In the genomic region with DNA sequence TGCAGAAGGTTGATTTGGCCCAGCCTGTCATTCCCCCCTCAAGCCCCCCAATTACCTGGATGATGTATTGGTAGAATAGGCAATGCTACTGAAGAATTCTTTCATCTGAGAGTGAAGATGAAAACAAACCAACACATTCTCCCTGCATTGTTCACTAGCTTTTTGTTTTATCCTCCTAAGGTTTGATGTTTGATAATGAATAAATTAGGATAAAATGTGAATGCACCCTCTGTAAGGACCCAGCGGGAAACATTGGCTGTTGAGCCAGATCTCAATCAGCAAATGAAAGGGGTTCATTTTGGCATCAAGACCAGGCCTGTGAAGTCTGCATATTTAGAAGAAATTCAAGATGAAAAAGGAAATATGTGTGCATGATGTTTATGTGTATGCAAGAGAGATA, we compare ENCODE assay signal across 23 cellular contexts.
"Had no signal": no experiment of that assay in that cellular context is flagged by ENCODE, and none has a peak within 500 bp of the region (broad histone marks: within the 10 kb centered on the region; RNA-seq: fewer than 3 reads in every experiment).

No MANE protein-coding gene starts in this region.

- H3K27me3 ChIP-seq: colonic mucosa, foreskin keratinocyte, hepatocyte, right lobe of liver, stomach had no signal

- H3K36me3 ChIP-seq: colonic mucosa, left ventricle myocardium inferior, lower lobe of right lung, right lobe of liver, stomach had no signal

- H3K4me1 ChIP-seq: colonic mucosa, foreskin keratinocyte, left ventricle myocardium inferior, lower lobe of right lung, parathyroid adenoma, psoas muscle, right lobe of liver, stomach had no signal

- H3K4me3 Mint-ChIP-seq: endodermal cell; memory B cell; natural killer cell treated with Interleukin-12 subunit alpha and Interleukin-12 subunit beta and Interleukin-15 and Interleukin-18, amount 100 ng/mL, for 72 hours; stimulated activated naive B cell treated with anti-CD40 and anti-IgM and Interleukin-4, amounts not matched to agents 10 μg/mL and 1 μg/mL and 100 μg/mL, for 72 hours had no signal

- H3K9ac ChIP-seq: parathyroid adenoma had no signal

- H3K27me3 Mint-ChIP-seq: memory B cell; natural killer cell treated with Interleukin-12 subunit alpha and Interleukin-12 subunit beta and Interleukin-15 and Interleukin-18, amount 100 ng/mL, for 72 hours; stimulated activated naive B cell treated with anti-CD40 and anti-IgM and Interleukin-4, amounts not matched to agents 10 μg/mL and 1 μg/mL and 100 μg/mL, for 72 hours had no signal

- DNase-seq: colonic mucosa; dermis blood vessel endothelial cell; erythroblast; foreskin keratinocyte; head of caudate nucleus; kidney; left cardiac atrium; left ventricle myocardium inferior; lower lobe of right lung; midbrain; occipital lobe; psoas muscle; retina; right lobe of liver; stimulated activated CD4-positive, alpha-beta T cell treated with anti-CD3 and anti-CD28 coated beads, Interleukin-4, amount 100 ng/mL, for 4 hours; stimulated activated naive B cell treated with anti-CD40 and anti-IgM and Interleukin-4, amounts not matched to agents 10 μg/mL and 1 μg/mL and 100 μg/mL, for 72 hours; stomach; substantia nigra had no signal

- H3K27ac Mint-ChIP-seq: endodermal cell; memory B cell; natural killer cell treated with Interleukin-12 subunit alpha and Interleukin-12 subunit beta and Interleukin-15 and Interleukin-18, amount 100 ng/mL, for 72 hours; stimulated activated naive B cell treated with anti-CD40 and anti-IgM and Interleukin-4, amounts not matched to agents 10 μg/mL and 1 μg/mL and 100 μg/mL, for 72 hours had no signal

- H3K27ac ChIP-seq: colonic mucosa, foreskin keratinocyte, hepatocyte, left ventricle myocardium inferior, lower lobe of right lung, parathyroid adenoma, psoas muscle, right lobe of liver, stomach had no signal

- H3K9me3 ChIP-seq: colonic mucosa, left ventricle myocardium inferior, lower lobe of right lung, psoas muscle, right lobe of liver, stomach had no signal

- H3K36me3 Mint-ChIP-seq: memory B cell; stimulated activated naive B cell treated with anti-CD40 and anti-IgM and Interleukin-4, amounts not matched to agents 10 μg/mL and 1 μg/mL and 100 μg/mL, for 72 hours had no signal

- ATAC-seq: foreskin keratinocyte; left cardiac atrium; lower lobe of right lung; natural killer cell treated with Interleukin-12 subunit alpha and Interleukin-12 subunit beta and Interleukin-15 and Interleukin-18, amount 100 ng/mL, for 72 hours; psoas muscle; right lobe of liver; stimulated activated naive B cell treated with anti-CD40 and anti-IgM and Interleukin-4, amounts not matched to agents 10 μg/mL and 1 μg/mL and 100 μg/mL, for 72 hours had no signal

- H3K4me1 Mint-ChIP-seq: endodermal cell; memory B cell; stimulated activated naive B cell treated with anti-CD40 and anti-IgM and Interleukin-4, amounts not matched to agents 10 μg/mL and 1 μg/mL and 100 μg/mL, for 72 hours had no signal

- H3K4me3 ChIP-seq: colonic mucosa, hepatocyte, left ventricle myocardium inferior, lower lobe of right lung, psoas muscle, right lobe of liver, stomach had no signal
